ENCODE assay signal across 24 cellular contexts in genomic region chr7:132254455-132254854, GRCh38.
DNase-seq lines count a peak whose midpoint lies in the region; ATAC-seq and TF ChIP-seq lines count a peak whose summit lies in the region.
"Had no signal": no experiment of that assay in that cellular context is flagged by ENCODE, and none has a peak within 500 bp of the region (broad histone marks: within the 10 kb centered on the region; RNA-seq: fewer than 3 reads in every experiment).

No MANE protein-coding gene starts in this region.

- H3K27me3 Mint-ChIP-seq in T-helper 17 cell, result peaks cover 22% of the 10 kb centered on the region
- H3K27me3 Mint-ChIP-seq: CD4-positive, CD25-positive, alpha-beta regulatory T cell had no signal

- H3K4me3 Mint-ChIP-seq in T-helper 17 cell, result no peak overlapping the region
- H3K4me3 Mint-ChIP-seq: CD14-positive monocyte; CD4-positive, alpha-beta memory T cell; CD4-positive, CD25-positive, alpha-beta regulatory T cell; CD8-positive, alpha-beta memory T cell had no signal

- ATAC-seq in T-helper 17 cell (no peak), GM21381 (IDR thresholded peaks at IDR 0.05; ENCODE audit: unreplicated experiment) (no peak), GM18520 (IDR thresholded peaks at IDR 0.05; ENCODE audit: unreplicated experiment) (no peak)
- ATAC-seq: GM12878 had no signal

- no peaks in the 10 kb centered on the region for H3K36me3 Mint-ChIP-seq in T-helper 17 cell (ENCODE audit: low read depth)
- H3K36me3 Mint-ChIP-seq: CD14-positive monocyte; CD4-positive, alpha-beta memory T cell; CD4-positive, CD25-positive, alpha-beta regulatory T cell; CD8-positive, alpha-beta memory T cell had no signal

- intact Hi-C loops in esophagus squamous epithelium (cut with DNase I), result no loop called here

- WGBS in esophagus squamous epithelium, 2 donors, result 82 to 91% methylated on average over 9 to 11 of the region's 12 CpGs

- no peak for TF ChIP-seq POLR2A in esophagus squamous epithelium (IDR thresholded peaks at IDR 0.05)

- no peaks in the 10 kb centered on the region for H3K9me3 ChIP-seq in T-helper 17 cell (ENCODE audit: control insufficient read depth, low read length, poor library complexity, severe bottlenecking)
- H3K9me3 ChIP-seq in esophagus squamous epithelium, result no peaks in the 10 kb centered on the region
- no peaks in the 10 kb centered on the region for H3K9me3 ChIP-seq in WERI-Rb-1 (ENCODE audit: severe bottlenecking)
- H3K9me3 ChIP-seq: BE2C, BLaER1 had no signal

- no peak for DNase-seq in T-helper 17 cell
- no peak for DNase-seq in esophagus squamous epithelium (lab: John Stamatoyannopoulos, UW)
- DNase-seq in mesenteric fat pad (ENCODE audit: low spot score), result peak; percentile 64
- DNase-seq in WERI-Rb-1, result no peak
- DNase-seq: 8988T; ACHN; BE2C; C1 segment of cervical spinal cord; CD4-positive, alpha-beta memory T cell; CD4-positive, CD25-positive, alpha-beta regulatory T cell; CD8-positive, alpha-beta memory T cell; COR-L47; DMS 273 treated with DMSO at 0.1 percent for 48 hours; DMS153; DMS53; DND-41; EL; GDM1 had no signal

- H3K27me3 ChIP-seq in esophagus squamous epithelium (no peaks in the 10 kb centered on the region), WERI-Rb-1 (ENCODE audit: insufficient read depth, low read depth, severe bottlenecking) (no peaks in the 10 kb centered on the region)
- H3K27me3 ChIP-seq: BE2C, BLaER1 had no signal

- no peaks in the 10 kb centered on the region for H3K4me1 Mint-ChIP-seq in T-helper 17 cell
- H3K4me1 Mint-ChIP-seq: CD14-positive monocyte; CD4-positive, alpha-beta memory T cell; CD4-positive, CD25-positive, alpha-beta regulatory T cell; CD8-positive, alpha-beta memory T cell had no signal

- H3K36me3 ChIP-seq in esophagus squamous epithelium, result no peaks in the 10 kb centered on the region
- no peaks in the 10 kb centered on the region for H3K36me3 ChIP-seq in WERI-Rb-1
- H3K36me3 ChIP-seq: BE2C, BLaER1 had no signal

- H3K4me1 ChIP-seq in esophagus squamous epithelium, result peaks cover 5 to 48% (median 19%) of the 10 kb centered on the region in 3 donors
- H3K4me1 ChIP-seq: BLaER1 had no signal

- peak overlapping the region; percentile 3 for H3K27ac Mint-ChIP-seq in T-helper 17 cell
- H3K27ac Mint-ChIP-seq: CD14-positive monocyte; CD4-positive, alpha-beta memory T cell; CD4-positive, CD25-positive, alpha-beta regulatory T cell; CD8-positive, alpha-beta memory T cell had no signal

- TF ChIP-seq CTCF in VCaP (conservative IDR thresholded peaks at IDR 0.05) (no peak), esophagus squamous epithelium (IDR thresholded peaks at IDR 0.05) (no peak), WERI-Rb-1 (IDR thresholded peaks at IDR 0.05; ENCODE audit: low read depth, low read length) (no peak)

- H3K4me3 ChIP-seq in esophagus squamous epithelium (no peak overlapping the region), WERI-Rb-1 (ENCODE audit: low read depth, low read length) (no peak overlapping the region)
- H3K4me3 ChIP-seq: BLaER1, GM12878 had no signal

- H3K27ac ChIP-seq in VCaP, result peak overlapping the region; percentile 100
- peak overlapping the region in 3 of 4 donors; percentile 48 to 80 (median 79) for H3K27ac ChIP-seq in esophagus squamous epithelium
- H3K27ac ChIP-seq in WERI-Rb-1, result no peak overlapping the region
- H3K27ac ChIP-seq: BLaER1 had no signal
